In the genomic region with DNA sequence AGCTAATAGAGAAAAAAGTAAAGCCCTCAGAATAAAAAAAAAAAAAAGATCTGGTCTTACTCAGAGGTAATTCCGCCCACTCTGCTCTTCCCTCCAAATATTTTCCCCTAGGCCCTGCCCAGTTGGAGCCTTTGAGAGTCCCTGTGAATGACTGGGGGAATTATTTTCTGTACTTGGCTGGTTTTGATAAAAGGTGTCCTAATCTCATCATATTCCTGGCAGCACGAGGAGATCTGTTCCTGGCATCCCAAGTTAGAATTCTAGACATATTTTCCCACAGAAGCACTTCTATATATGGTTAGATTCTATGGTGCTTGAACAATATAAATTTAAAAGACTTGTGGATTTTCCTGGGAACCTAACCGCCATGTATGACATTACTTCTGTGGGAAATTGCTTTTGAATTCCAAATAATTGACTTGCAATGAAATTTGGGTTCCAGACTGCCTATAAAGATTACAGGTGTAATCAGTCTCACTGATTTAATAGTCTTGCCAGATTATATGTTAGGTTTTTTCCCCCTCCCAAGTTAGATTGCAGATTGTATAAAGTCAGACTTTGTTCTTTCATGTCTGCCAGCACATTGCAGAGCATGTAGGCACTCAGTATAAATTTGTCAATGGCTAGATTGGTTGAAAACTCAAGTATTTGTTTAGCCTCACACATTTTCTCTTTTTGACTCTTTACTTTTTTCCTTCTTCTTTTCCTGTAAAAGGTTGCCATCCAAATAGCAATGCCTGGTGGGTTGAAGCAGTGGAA, we compare ENCODE assay signal across 13 cellular contexts. TPM values are rescaled to one million over a fixed set of nuclear protein-coding genes. Genes with fewer than 3 reads are reported as not detected.
DNase-seq lines count a peak whose midpoint lies in the region; ATAC-seq and TF ChIP-seq lines count a peak whose summit lies in the region.
"Had no signal": no experiment of that assay in that cellular context is flagged by ENCODE, and none has a peak within 500 bp of the region (broad histone marks: within the 10 kb centered on the region; RNA-seq: fewer than 3 reads in every experiment).

No MANE protein-coding gene starts in this region.

- H3K9me3 ChIP-seq in thymus (ENCODE audit: control insufficient read depth) (no peaks in the 10 kb centered on the region), tibial nerve (no peaks in the 10 kb centered on the region)

- no peaks in the 10 kb centered on the region for H3K9me3 Mint-ChIP-seq in memory B cell

- peak; percentile 67 for ATAC-seq in Right ventricle myocardium inferior
- no peak for ATAC-seq in memory B cell (ENCODE audit: low read depth)

- H3K27me3 ChIP-seq in thymus (ENCODE audit: control insufficient read depth, insufficient read depth) (no peaks in the 10 kb centered on the region), tibial nerve (no peaks in the 10 kb centered on the region)

- H3K36me3 Mint-ChIP-seq in memory B cell = peaks cover 30% of the 10 kb centered on the region

- H3K27ac ChIP-seq in coronary artery = peak overlapping the region; percentile 71 to 83
- peak overlapping the region; percentile 70 for H3K27ac ChIP-seq in thymus (ENCODE audit: low read depth)
- H3K27ac ChIP-seq in tibial nerve = no peak overlapping the region

- WGBS in thymus = 98% methylated on average over 3 of the region's 3 CpGs
- 72 to 74% methylated on average over 3 of the region's 3 CpGs for WGBS in tibial nerve, 2 donors

- TF ChIP-seq CTCF in coronary artery (IDR thresholded peaks at IDR 0.05) (no peak), tibial nerve (IDR thresholded peaks at IDR 0.05) (no peak)

- TF ChIP-seq POLR2A in tibial nerve (IDR thresholded peaks at IDR 0.05) = no peak

- no peak overlapping the region for H3K4me3 ChIP-seq in coronary artery
- H3K4me3 ChIP-seq in thymus (ENCODE audit: low read length) = no peak overlapping the region
- no peak overlapping the region for H3K4me3 ChIP-seq in tibial nerve

- DNase-seq in Right ventricle myocardium inferior (ENCODE audit: missing footprints) (no peak), cardiac septum (ENCODE audit: low spot score) (no peak), coronary artery (ENCODE audit: low spot score) (no peak), memory B cell (ENCODE audit: low spot score in 2 of 2) (no peak), tibial nerve (ENCODE audit: low spot score in 2 of 2) (no peak), RKO (ENCODE audit: low spot score) (no peak), iPS-NIHi11 (ENCODE audit: low spot score) (no peak)
- DNase-seq: effector CD4-positive, alpha-beta T cell; NCI-H1417; NCI-H446; nucleus accumbens had no signal

- H3K27me3 Mint-ChIP-seq in memory B cell = no peaks in the 10 kb centered on the region

- no peaks in the 10 kb centered on the region for H3K4me1 Mint-ChIP-seq in memory B cell

- H3K4me1 ChIP-seq in thymus (ENCODE audit: control insufficient read depth, insufficient read depth, low read length) (peaks cover 16% of the 10 kb centered on the region), tibial nerve (peaks cover 0 to 24% (median 5%) of the 10 kb centered on the region in 4 donors)

- no peak for TF ChIP-seq EP300 in tibial nerve (IDR thresholded peaks at IDR 0.05)

- peak overlapping the region; percentile 75 for H3K27ac Mint-ChIP-seq in memory B cell

- H3K36me3 ChIP-seq in thymus (ENCODE audit: control insufficient read depth, insufficient read depth) (peaks cover 35% of the 10 kb centered on the region), tibial nerve (peaks cover 0 to 73% (median 0%) of the 10 kb centered on the region in 3 donors)

- no peak overlapping the region for H3K4me3 Mint-ChIP-seq in memory B cell

- intact Hi-C loops in Right ventricle myocardium inferior (cut with DNase I) = no loop called here
- intact Hi-C loops in cardiac septum (cut with DNase I) = no loop called here

RNA-seq across cellular contexts. Expression of a gene that starts 12.3 kb away (rescaled TPM):
- total RNA-seq in Right ventricle myocardium inferior (not detected), cardiac septum (not detected), tibial nerve (not detected)
- polyA plus RNA-seq in thymus = 20.3 TPM
- total RNA-seq: glomerular endothelial cell had no signal

RNA-seq across cellular contexts. Expression of a gene that starts 16.0 kb away (rescaled TPM):
- total RNA-seq in Right ventricle myocardium inferior (98.2 TPM), cardiac septum (82.6 TPM), tibial nerve (100 to 1,000 TPM in 1 of 4 donors, 10 to 100 TPM in 3; 75.0 to 131 (median 89.1) TPM)
- 55.1 TPM for polyA plus RNA-seq in thymus

RNA-seq across cellular contexts. Expression of a gene that starts 41.9 kb away (rescaled TPM):
- 12.6 TPM for total RNA-seq in Right ventricle myocardium inferior
- total RNA-seq in cardiac septum = 60.8 TPM
- 8.8 TPM for polyA plus RNA-seq in thymus
- total RNA-seq in tibial nerve = 1 to 10 TPM in 1 of 4 donors, under 1 TPM in 2, not detected in 1; 0.22 to 2.4 (median 0.42) TPM

RNA-seq across cellular contexts. Expression of a gene that starts 50.6 kb away (rescaled TPM):
- total RNA-seq in Right ventricle myocardium inferior (79.4 TPM), cardiac septum (113 TPM), tibial nerve (10 to 100 TPM in 2 of 4 donors, 1 to 10 TPM in 2; 4.5 to 12.6 (median 9.2) TPM)
- polyA plus RNA-seq in thymus = 1.1 TPM

RNA-seq across cellular contexts. Expression of a gene that starts 56.4 kb away (rescaled TPM):
- 17.1 TPM for total RNA-seq in Right ventricle myocardium inferior
- total RNA-seq in cardiac septum = 18.7 TPM
- 9.5 TPM for polyA plus RNA-seq in thymus
- total RNA-seq in tibial nerve = 10 to 100 TPM; 21.0 to 34.5 (median 31.0) TPM

Comparison
In these comparisons a context has a peak if more than half of its experiments do, and no peak if none do; other contexts are left out.
1. H3K27ac ChIP-seq: peak in coronary artery (2 of 2) and thymus (single experiment); none in tibial nerve (0 of 4).